In the genomic region with DNA sequence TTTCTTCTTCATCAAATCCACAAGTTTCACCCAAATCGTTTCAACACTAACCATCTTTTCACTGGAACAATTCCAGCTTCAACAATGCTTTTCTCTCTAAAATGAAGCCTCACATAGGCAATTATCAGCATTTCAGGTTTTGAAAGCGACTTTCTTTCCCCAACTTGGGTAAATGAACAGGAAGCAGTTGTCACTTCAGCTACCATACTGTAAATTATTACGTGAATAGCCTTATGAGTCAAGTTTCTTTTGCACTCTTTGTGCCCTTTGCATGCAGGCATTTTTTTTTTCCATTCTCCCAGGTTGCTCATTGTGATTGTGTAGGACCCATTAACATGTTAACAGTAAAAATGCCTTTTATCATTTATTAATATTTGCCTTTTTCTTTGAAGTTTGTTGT, we compare ENCODE assay signal across 21 cellular contexts.
DNase-seq lines count a peak whose midpoint lies in the region; FAIRE-seq and TF ChIP-seq lines count a peak whose summit lies in the region.
"Had no signal": no experiment of that assay in that cellular context is flagged by ENCODE, and none has a peak within 500 bp of the region (broad histone marks: within the 10 kb centered on the region; RNA-seq: fewer than 3 reads in every experiment).

No MANE protein-coding gene starts in this region.

- H3K27ac ChIP-seq in osteoblast (ENCODE audit: low read depth, low read length) (no peak overlapping the region), kidney (ENCODE audit: low read depth in 2 of 2, low read length in 2 of 2) (no peak overlapping the region)
- H3K27ac ChIP-seq: KMS-11, pancreas, right lobe of liver, SK-N-MC, vagina had no signal

- peak overlapping the region; percentile 58 for H2AFZ ChIP-seq in osteoblast (ENCODE audit: low read length)

- H3K4me1 ChIP-seq in osteoblast (ENCODE audit: insufficient read depth, low read length) (peaks cover 8% of the 10 kb centered on the region), BE2C (no peaks in the 10 kb centered on the region), kidney (ENCODE audit: control insufficient read depth in 1 of 2, insufficient read depth in 1 of 2, low read depth in 1 of 2, low read length in 2 of 2) (no peaks in the 10 kb centered on the region)
- H3K4me1 ChIP-seq: pancreas, right lobe of liver, vagina had no signal

- no peaks in the 10 kb centered on the region for H3K79me2 ChIP-seq in osteoblast (ENCODE audit: insufficient read depth, low read length)

- no peaks in the 10 kb centered on the region for H3K36me3 ChIP-seq in osteoblast (ENCODE audit: insufficient read depth, low read length)
- H3K36me3 ChIP-seq in BE2C: no peaks in the 10 kb centered on the region
- H3K36me3 ChIP-seq in kidney (ENCODE audit: control insufficient read depth in 1 of 2, insufficient read depth in 2 of 2, low read length in 2 of 2): no peaks in the 10 kb centered on the region
- H3K36me3 ChIP-seq: pancreas, right lobe of liver, vagina had no signal

- H3K27me3 ChIP-seq in osteoblast (ENCODE audit: insufficient read depth, low read length) (no peaks in the 10 kb centered on the region), BE2C (no peaks in the 10 kb centered on the region)
- H3K27me3 ChIP-seq: pancreas, right lobe of liver, vagina had no signal

- TF ChIP-seq CTCF in osteoblast (IDR thresholded peaks at IDR 0.05; ENCODE audit: extremely low read depth, low read depth, low read length): no peak
- TF ChIP-seq CTCF in BE2C (IDR thresholded peaks at IDR 0.05; ENCODE audit: low read depth, low read length): no peak
- no peak for TF ChIP-seq CTCF in kidney (IDR thresholded peaks at IDR 0.05; ENCODE audit: borderline replicate concordance, extremely low read depth, insufficient read depth)

- FAIRE-seq in HTR-8/SVneo (lab: Jason Lieb, UNC): no peak
- no peak for FAIRE-seq in kidney (lab: Jason Lieb, UNC)
- FAIRE-seq: frontal cortex, pancreas had no signal

- H3K9ac ChIP-seq in kidney (ENCODE audit: low read length in 2 of 2): no peak overlapping the region
- H3K9ac ChIP-seq: KMS-11 had no signal

- H3K9me3 ChIP-seq in osteoblast (ENCODE audit: low read depth, low read length) (no peaks in the 10 kb centered on the region), BE2C (no peaks in the 10 kb centered on the region), kidney (ENCODE audit: control insufficient read depth in 1 of 2, low read length in 2 of 2) (no peaks in the 10 kb centered on the region)
- H3K9me3 ChIP-seq: pancreas, right lobe of liver, vagina had no signal

- no peaks in the 10 kb centered on the region for H4K20me1 ChIP-seq in osteoblast (ENCODE audit: insufficient read depth, low read length)

- H3K4me3 ChIP-seq in osteoblast (ENCODE audit: insufficient read depth, low read length) (no peak overlapping the region), BE2C (ENCODE audit: low read depth, low read length) (no peak overlapping the region), kidney (ENCODE audit: low read length in 2 of 2) (no peak overlapping the region)
- H3K4me3 ChIP-seq: pancreas, right lobe of liver, SK-N-MC, vagina had no signal

- H3K4me2 ChIP-seq in osteoblast (ENCODE audit: insufficient read depth, low read length): no peak overlapping the region
- H3K4me2 ChIP-seq: KMS-11 had no signal

- intact Hi-C loops in kidney (cut with DNase I): no loop called here

- peak; percentile 12 for DNase-seq in ELR (ENCODE audit: low read depth)
- DNase-seq in HTR-8/SVneo (ENCODE audit: insufficient read length, low spot score): peak; percentile 28
- DNase-seq in dermis blood vessel endothelial cell: peak; percentile 8
- DNase-seq in osteoblast (ENCODE audit: insufficient read length, low spot score, missing footprints): no peak
- no peak for DNase-seq in BE2C
- DNase-seq in SW480 (ENCODE audit: low spot score): no peak
- no peak for DNase-seq in kidney
- DNase-seq in activated gamma-delta T cell (lab: John Stamatoyannopoulos, UW): no peak
- DNase-seq: activated B cell treated with CpG ODN at 0.5 μM for 24 hours; activated CD4-positive, alpha-beta memory T cell treated with anti-CD3 and anti-CD28 coated beads, Interleukin-2, amount 10 ng/mL, durations not matched to agents 7 days and 5 days; caudate nucleus; CD8-positive, alpha-beta memory T cell; naive B cell; NCI-H1105; NCI-H510A treated with DMSO at 0.1 percent for 48 hours; pancreas; right lobe of liver had no signal

Comparison
In these comparisons a context has a peak if more than half of its experiments do, and no peak if none do; other contexts are left out.
1. DNase-seq: peak in ELR (single experiment), HTR-8/SVneo (single experiment) and dermis blood vessel endothelial cell (single experiment); none in osteoblast (single experiment), BE2C (single experiment), SW480 (single experiment), kidney (single experiment) and activated gamma-delta T cell (single experiment).